ENCODE assay signal across 1 cellular context in genomic region chr10:37976880-37977203, GRCh38.
TF ChIP-seq lines count a peak whose summit lies in the region.

No MANE protein-coding gene starts in this region.

TF ChIP-seq in GM12878, 131 proteins besides CTCF, POLR2A, EP300 and RAD21 (continued from another document):
- TF ChIP-seq ZBTB11 (CRISPR knock-in tag; IDR thresholded peaks at IDR 0.05) = no peak
